1 cellular context compared by ENCODE assay signal in the genomic region with DNA sequence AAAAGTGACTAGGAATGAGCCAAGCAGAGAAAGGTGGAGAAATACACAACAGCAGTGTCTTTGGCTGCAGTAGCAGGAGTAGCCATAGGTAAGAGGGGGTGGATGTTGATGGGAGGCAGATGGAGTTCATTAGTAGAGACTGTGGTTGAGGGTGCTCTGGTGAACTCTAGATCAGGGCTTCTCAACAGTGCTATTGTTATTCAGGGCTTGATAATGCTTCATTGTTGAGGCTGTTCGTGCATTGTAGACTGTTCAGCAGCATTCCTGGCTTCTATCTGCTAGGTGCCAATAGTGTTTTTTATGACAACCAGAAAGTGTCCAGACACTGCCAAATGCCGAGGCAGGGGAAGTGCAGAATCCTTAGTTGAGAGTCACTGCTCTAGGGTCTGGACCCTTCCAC.
TF ChIP-seq lines count a peak whose summit lies in the region.

No MANE protein-coding gene starts in this region.

TF ChIP-seq in GM12878, 131 proteins besides CTCF, POLR2A, EP300 and RAD21 (continued from another document):
- TF ChIP-seq SMAD5 (IDR thresholded peaks at IDR 0.05; ENCODE audit: low read depth) = no peak
